1 cellular context compared by ENCODE assay signal in genomic region chr5:141383345-141383744, GRCh38.
TF ChIP-seq lines count a peak whose summit lies in the region.

No MANE protein-coding gene starts in this region.

TF ChIP-seq in liver, 16 proteins besides CTCF, POLR2A, EP300 and RAD21 (continued from another document):
- TF ChIP-seq TAF1 (conservative IDR thresholded peaks at IDR 0.05): no peak
- TF ChIP-seq, protein P1, sequence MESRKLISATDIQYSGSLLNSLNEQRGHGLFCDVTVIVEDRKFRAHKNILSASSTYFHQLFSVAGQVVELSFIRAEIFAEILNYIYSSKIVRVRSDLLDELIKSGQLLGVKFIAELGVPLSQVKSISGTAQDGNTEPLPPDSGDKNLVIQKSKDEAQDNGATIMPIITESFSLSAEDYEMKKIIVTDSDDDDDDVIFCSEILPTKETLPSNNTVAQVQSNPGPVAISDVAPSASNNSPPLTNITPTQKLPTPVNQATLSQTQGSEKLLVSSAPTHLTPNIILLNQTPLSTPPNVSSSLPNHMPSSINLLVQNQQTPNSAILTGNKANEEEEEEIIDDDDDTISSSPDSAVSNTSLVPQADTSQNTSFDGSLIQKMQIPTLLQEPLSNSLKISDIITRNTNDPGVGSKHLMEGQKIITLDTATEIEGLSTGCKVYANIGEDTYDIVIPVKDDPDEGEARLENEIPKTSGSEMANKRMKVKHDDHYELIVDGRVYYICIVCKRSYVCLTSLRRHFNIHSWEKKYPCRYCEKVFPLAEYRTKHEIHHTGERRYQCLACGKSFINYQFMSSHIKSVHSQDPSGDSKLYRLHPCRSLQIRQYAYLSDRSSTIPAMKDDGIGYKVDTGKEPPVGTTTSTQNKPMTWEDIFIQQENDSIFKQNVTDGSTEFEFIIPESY (IDR thresholded peaks at IDR 0.05): no peak
